Comparison of ENCODE assay signal across 27 cellular contexts in the genomic region with DNA sequence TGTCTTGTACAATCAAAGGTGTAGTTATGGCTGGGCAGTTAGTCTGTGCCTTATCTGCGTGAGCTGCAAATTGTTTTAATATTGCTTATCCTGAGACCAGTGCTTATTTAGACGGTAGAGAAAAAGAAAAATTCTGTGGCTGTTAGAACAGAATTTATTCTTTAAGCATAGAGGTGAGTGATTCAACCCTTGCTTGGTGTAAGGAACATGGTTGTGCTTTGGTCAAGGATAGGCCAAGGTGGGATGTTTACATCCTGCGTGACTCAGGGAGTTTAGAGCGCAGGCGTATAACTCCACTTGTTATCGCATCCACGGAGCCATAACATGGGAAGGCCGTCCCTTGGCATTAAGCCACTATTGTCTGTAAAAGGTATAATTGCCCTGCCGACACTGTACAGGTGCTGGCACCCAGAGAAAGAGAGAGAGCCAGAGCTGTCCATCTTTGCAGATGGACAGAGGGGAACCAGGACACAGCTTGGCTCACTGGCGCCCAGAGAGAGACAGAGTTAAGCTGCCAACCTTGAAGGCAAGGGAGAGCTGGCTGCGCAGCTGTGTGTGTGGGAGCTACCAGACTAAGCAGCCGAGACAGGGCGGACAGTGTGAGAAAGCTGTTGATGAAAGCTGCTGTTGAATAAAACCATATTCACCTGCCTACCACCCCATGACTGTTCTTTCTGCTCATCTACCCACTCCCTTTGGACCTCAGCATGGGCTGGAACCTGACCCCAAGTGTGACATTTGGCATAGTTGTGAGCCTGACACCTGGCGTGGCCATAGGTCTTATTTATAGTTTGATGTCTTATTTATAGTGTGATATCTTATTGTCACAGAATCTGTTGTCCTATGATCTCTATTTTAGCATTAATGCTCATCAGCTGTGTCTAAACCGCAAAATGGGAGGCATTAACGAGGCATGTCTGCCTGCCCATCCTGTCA.
A peak's percentile ranks its signal among the peaks of the same experiment; 100 is the strongest.
DNase-seq lines count a peak whose midpoint lies in the region; ATAC-seq, FAIRE-seq and TF ChIP-seq lines count a peak whose summit lies in the region.
"Had no signal": no experiment of that assay in that cellular context is flagged by ENCODE, and none has a peak within 500 bp of the region (broad histone marks: within the 10 kb centered on the region; RNA-seq: fewer than 3 reads in every experiment).

No MANE protein-coding gene starts in this region.

- 36% methylated on average over 16 of the region's 16 CpGs for WGBS in K562 (ENCODE audit: insufficient coverage, low coverage, missing lambda C conversion rate)
- WGBS in small intestine, 3 donors: 64 to 84% (median 71%) methylated on average over 16 of the region's 16 CpGs

- FAIRE-seq in K562 (lab: Jason Lieb, UNC) (peak; percentile 65), small intestine (lab: Jason Lieb, UNC) (no peak)
- FAIRE-seq: D721Med, GM12891, kidney had no signal

- H3K4me3 ChIP-seq in K562 (no peak overlapping the region), small intestine (ENCODE audit: low read depth in 1 of 2, low read length in 2 of 2) (no peak overlapping the region)
- H3K4me3 ChIP-seq: smooth muscle cell had no signal

- no peaks in the 10 kb centered on the region for H3K9me3 Mint-ChIP-seq in activated CD8-positive, alpha-beta memory T cell treated with anti-CD3 and anti-CD28 coated beads, Interleukin-2, amount 10 ng/mL, durations not matched to agents 7 days and 5 days (ENCODE audit: low read depth)
- H3K9me3 Mint-ChIP-seq: CD4-positive, alpha-beta T cell; T-helper 1 cell treated with Interleukin-12 subunit alpha and Interleukin-12 subunit beta and Interleukin-4 antibody, amounts not matched to agents 30 μg/mL and 1 μg/mL, for 36 hours had no signal

- H3K4me1 ChIP-seq in K562 (replicated peaks in 1 of 2; ENCODE audit: control insufficient read depth in 2 of 2, insufficient read depth in 2 of 2, low read length in 2 of 2) (peaks cover 30 to 48% of the 10 kb centered on the region in 2 experiments), small intestine (ENCODE audit: control insufficient read depth in 2 of 2, insufficient read depth in 1 of 2, low read depth in 1 of 2, low read length in 1 of 2) (peaks cover 2 to 7% of the 10 kb centered on the region in 2 donors)

- no peak for ATAC-seq in activated CD8-positive, alpha-beta memory T cell treated with anti-CD3 and anti-CD28 coated beads, Interleukin-2, amount 10 ng/mL, durations not matched to agents 7 days and 5 days
- ATAC-seq in K562: no peak
- ATAC-seq in HG03159 (IDR thresholded peaks at IDR 0.05; ENCODE audit: unreplicated experiment): no peak
- ATAC-seq: activated CD8-positive, alpha-beta T cell treated with anti-CD3 and anti-CD28 coated beads for 36 hours had no signal

- no peak for TF ChIP-seq RAD21 in K562 (CRISPR knock-in tag; conservative IDR thresholded peaks at IDR 0.05 in 1 of 2, IDR thresholded peaks at IDR 0.05 in 1 of 2)

- H3K4me1 Mint-ChIP-seq in activated CD8-positive, alpha-beta memory T cell treated with anti-CD3 and anti-CD28 coated beads, Interleukin-2, amount 10 ng/mL, durations not matched to agents 7 days and 5 days: peaks cover 22% of the 10 kb centered on the region

- peak; percentile 35 for DNase-seq in activated CD8-positive, alpha-beta memory T cell treated with anti-CD3 and anti-CD28 coated beads for 24 hours
- no peak for DNase-seq in activated CD8-positive, alpha-beta memory T cell treated with anti-CD3 and anti-CD28 coated beads, Interleukin-2, amount 10 ng/mL, durations not matched to agents 7 days and 5 days
- peak in 1 of 4 experiments; percentile 63 for DNase-seq in K562 (ENCODE audit: extremely low read depth in 1 of 4, low spot score in 3 of 4)
- DNase-seq in myocyte (ENCODE audit: low read depth): peak; percentile 95
- peak; percentile 24 for DNase-seq in small intestine
- no peak for DNase-seq in stimulated activated CD8-positive, alpha-beta memory T cell treated with anti-CD3 and anti-CD28 coated beads, Interleukin-4, amount 100 ng/mL, for 48 hours
- DNase-seq in DMS 273 treated with DMSO at 0.1 percent for 48 hours (lab: John Stamatoyannopoulos, UW): no peak
- DNase-seq: 8988T; activated CD4-positive, CD25-positive, alpha-beta regulatory T cell treated with anti-CD3 and anti-CD28 coated beads, Interleukin-2, amount 50 U/mL, for 72 hours; activated CD8-positive, alpha-beta T cell treated with anti-CD3 and anti-CD28 coated beads for 36 hours; activated T-cell treated with anti-CD3 and anti-CD28 coated beads for 4 hours; CD4-positive, alpha-beta T cell; effector CD4-positive, alpha-beta T cell; EL; kidney; MM.1S; NCI-H2029 treated with DMSO at 0.1 percent for 48 hours; NCI-H2227 treated with DMSO at 0.1 percent for 48 hours; NCI-H69; stimulated activated CD4-positive, alpha-beta T cell treated with anti-CD3 and anti-CD28 coated beads, Interleukin-2, amount 100 ng/mL, for 24 hours had no signal

- TF ChIP-seq EP300 in K562 (IDR thresholded peaks at IDR 0.05; ENCODE audit: low read length): no peak

- intact Hi-C loops in K562 (cut with micrococcal nuclease): loop anchor here (10.0 kb wide), 1 partner anchor 342 kb away; no protein-coding TSS in a partner anchor

- H3K79me2 ChIP-seq in K562 (ENCODE audit: control insufficient read depth, insufficient read depth, low read length): peaks cover 10% of the 10 kb centered on the region

- H3K27ac ChIP-seq in K562 (ENCODE audit: extremely low read depth, low read depth, low read length) (no peak overlapping the region; the same call in 1 of the 3 replicates), small intestine (ENCODE audit: low read depth in 1 of 2, low read length in 1 of 2) (no peak overlapping the region)
- H3K27ac ChIP-seq: epithelial cell of prostate had no signal

- POLR2A ChIA-PET in K562 (lab: Yijun Ruan, JAX): interaction anchor here (0.6 kb wide), 1 partner anchor 21 kb away, joined by 3 read pairs; no protein-coding TSS in a partner anchor

- H3K27ac Mint-ChIP-seq in activated CD8-positive, alpha-beta memory T cell treated with anti-CD3 and anti-CD28 coated beads, Interleukin-2, amount 10 ng/mL, durations not matched to agents 7 days and 5 days: no peak overlapping the region
- H3K27ac Mint-ChIP-seq: activated CD8-positive, alpha-beta T cell treated with anti-CD3 and anti-CD28 coated beads for 36 hours; T-helper 1 cell treated with Interleukin-12 subunit alpha and Interleukin-12 subunit beta and Interleukin-4 antibody, amounts not matched to agents 30 μg/mL and 1 μg/mL, for 36 hours had no signal

- peak overlapping the region in 1 of 2 experiments; percentile 32; a peak in 1 of 4 replicates for H3K9ac ChIP-seq in K562 (ENCODE audit: insufficient read depth in 1 of 2, low read depth in 2 of 2, low read length in 2 of 2)
- H3K9ac ChIP-seq: KMS-11 had no signal

- BruUV-seq in K562 (replicated peaks; lab: Mats Ljungman, UMichigan): no TSS peak

- peaks cover 14% of the 10 kb centered on the region for H3K27me3 Mint-ChIP-seq in activated CD8-positive, alpha-beta memory T cell treated with anti-CD3 and anti-CD28 coated beads, Interleukin-2, amount 10 ng/mL, durations not matched to agents 7 days and 5 days
- H3K27me3 Mint-ChIP-seq: activated CD8-positive, alpha-beta T cell treated with anti-CD3 and anti-CD28 coated beads for 36 hours had no signal

- no peaks in the 10 kb centered on the region; a peak in 1 of 5 replicates for H3K27me3 ChIP-seq in K562 (ENCODE audit: control insufficient read depth in 2 of 2, insufficient read depth in 2 of 2, low read length in 2 of 2)
- no peaks in the 10 kb centered on the region for H3K27me3 ChIP-seq in small intestine (ENCODE audit: control insufficient read depth in 2 of 2, insufficient read depth in 2 of 2, low read length in 2 of 2)

- H3K36me3 Mint-ChIP-seq in activated CD8-positive, alpha-beta memory T cell treated with anti-CD3 and anti-CD28 coated beads, Interleukin-2, amount 10 ng/mL, durations not matched to agents 7 days and 5 days: no peaks in the 10 kb centered on the region

- H3K36me3 ChIP-seq in K562 (ENCODE audit: control insufficient read depth, insufficient read depth, low read length): no peaks in the 10 kb centered on the region
- H3K36me3 ChIP-seq in small intestine (ENCODE audit: control insufficient read depth in 2 of 2, insufficient read depth in 2 of 2, low read length in 2 of 2): no peaks in the 10 kb centered on the region

- H3K4me3 Mint-ChIP-seq in activated CD8-positive, alpha-beta memory T cell treated with anti-CD3 and anti-CD28 coated beads, Interleukin-2, amount 10 ng/mL, durations not matched to agents 7 days and 5 days: no peak overlapping the region
- H3K4me3 Mint-ChIP-seq: activated CD8-positive, alpha-beta T cell treated with anti-CD3 and anti-CD28 coated beads for 36 hours; T-helper 1 cell treated with Interleukin-12 subunit alpha and Interleukin-12 subunit beta and Interleukin-4 antibody, amounts not matched to agents 30 μg/mL and 1 μg/mL, for 36 hours had no signal

- CTCF ChIA-PET in activated CD8-positive, alpha-beta memory T cell treated with anti-CD3 and anti-CD28 coated beads, Interleukin-2, amount 10 ng/mL, durations not matched to agents 7 days and 5 days (lab: Charles Lee): no interaction called here
- CTCF ChIA-PET in K562 (lab: Yijun Ruan, JAX; ENCODE audit: low intra/inter-chr PET ratio): no interaction called here

- no peaks in the 10 kb centered on the region for H3K9me1 ChIP-seq in K562 (ENCODE audit: control insufficient read depth, insufficient read depth, low read length)

- H2AFZ ChIP-seq in K562 (ENCODE audit: low read depth, low read length): peak overlapping the region; percentile 98

- in situ Hi-C loops in K562 (cut with MboI): no loop called here

- no peaks in the 10 kb centered on the region for H3K9me3 ChIP-seq in K562 (replicated peaks; ENCODE audit: control insufficient read depth, insufficient read depth, low read depth, low read length)
- H3K9me3 ChIP-seq in small intestine (ENCODE audit: control insufficient read depth, low read depth): no peaks in the 10 kb centered on the region

- no peak for TF ChIP-seq POLR2A in K562 (conservative IDR thresholded peaks at IDR 0.05)

- H3K4me2 ChIP-seq in K562 (ENCODE audit: insufficient read depth, low read length): no peak overlapping the region
- H3K4me2 ChIP-seq: smooth muscle cell had no signal

- no peaks in the 10 kb centered on the region for H4K20me1 ChIP-seq in K562 (replicated peaks; ENCODE audit: control insufficient read depth, insufficient read depth, low read length)

- TF ChIP-seq CTCF in K562 (IDR thresholded peaks at IDR 0.05 in 2 of 3, conservative IDR thresholded peaks at IDR 0.05 in 1 of 3; ENCODE audit: insufficient read depth in 2 of 3, low read depth in 1 of 3, low read length in 3 of 3): no peak

TF ChIP-seq in K562, 482 proteins besides CTCF, POLR2A, EP300 and RAD21 (continues in another document):
- TF ChIP-seq ZNF785 (CRISPR knock-in tag; IDR thresholded peaks at IDR 0.05) (peak; percentile 67; the same call in 1 of the 2 replicates), FOXK1 (CRISPR knock-in tag; IDR thresholded peaks at IDR 0.05; ENCODE audit: borderline replicate concordance) (no peak), DPF2 (IDR thresholded peaks at IDR 0.05) (0 out of 2 replicates have a peak, but pooled peaks have one; percentile 20)

Comparison
In these comparisons a context has a peak if more than half of its experiments do, and no peak if none do; other contexts are left out.
1. DNase-seq: peak in activated CD8-positive, alpha-beta memory T cell treated with anti-CD3 and anti-CD28 coated beads for 24 hours (single experiment), myocyte (single experiment) and small intestine (single experiment); none in activated CD8-positive, alpha-beta memory T cell treated with anti-CD3 and anti-CD28 coated beads, Interleukin-2, amount 10 ng/mL, durations not matched to agents 7 days and 5 days (single experiment), stimulated activated CD8-positive, alpha-beta memory T cell treated with anti-CD3 and anti-CD28 coated beads, Interleukin-4, amount 100 ng/mL, for 48 hours (single experiment) and DMS 273 treated with DMSO at 0.1 percent for 48 hours (single experiment).